1 cellular context compared by ENCODE assay signal in the genomic region with DNA sequence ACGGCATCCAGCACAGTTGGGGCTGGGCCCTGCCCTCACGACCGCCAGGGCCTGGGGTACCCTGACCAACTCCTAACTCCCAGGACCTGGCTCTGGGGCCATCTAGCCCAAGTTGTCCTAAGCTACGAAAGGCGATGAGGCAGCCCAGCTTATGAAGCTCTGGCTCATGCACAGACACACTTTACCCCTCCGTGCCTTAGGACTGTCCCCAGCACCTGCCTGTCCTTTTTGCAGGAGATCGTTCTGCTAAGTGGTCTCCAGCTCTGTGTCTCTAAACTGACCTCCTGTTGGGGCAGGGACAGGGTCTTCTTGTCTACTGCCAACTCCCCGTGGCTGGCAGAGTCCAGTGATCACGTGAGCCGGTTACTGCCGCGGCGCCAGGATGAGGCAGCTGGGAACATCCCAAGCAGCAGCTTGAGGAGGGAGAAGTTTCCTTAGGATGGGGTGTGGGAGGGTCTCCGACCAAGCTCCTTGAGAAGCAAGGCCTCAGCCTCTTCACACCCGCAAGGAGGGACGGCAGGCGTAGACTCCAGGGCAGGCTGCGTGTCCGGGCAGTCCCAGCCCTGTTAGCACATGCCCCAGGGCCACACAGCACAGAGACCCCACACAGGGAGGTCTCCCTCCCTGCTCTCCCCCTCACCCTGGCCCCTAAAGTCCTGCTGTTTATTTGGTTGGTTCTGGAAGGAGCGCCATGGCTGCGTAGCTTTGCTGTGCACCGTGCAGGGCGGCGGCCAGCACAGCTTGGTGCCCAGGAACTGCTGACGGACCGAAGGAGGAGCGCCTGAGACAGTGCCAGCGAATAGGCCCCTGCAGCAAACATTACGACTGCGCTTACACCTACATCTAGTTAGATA.
TF ChIP-seq lines count a peak whose summit lies in the region.

No MANE protein-coding gene starts in this region.

TF ChIP-seq in HepG2, 621 proteins besides CTCF, POLR2A, EP300 and RAD21:
- TF ChIP-seq PHF20 (CRISPR knock-in tag; IDR thresholded peaks at IDR 0.05) (no peak), ZNF441 (CRISPR knock-in tag; IDR thresholded peaks at IDR 0.05; ENCODE audit: borderline replicate concordance) (no peak), PITX1 (CRISPR knock-in tag; IDR thresholded peaks at IDR 0.05) (no peak), ZNF703 (CRISPR knock-in tag; IDR thresholded peaks at IDR 0.05; ENCODE audit: borderline replicate concordance) (no peak), ZNF780A (CRISPR knock-in tag; IDR thresholded peaks at IDR 0.05) (no peak)
